9 cellular contexts compared by ENCODE assay signal in genomic region chr11:62552465-62552782, GRCh38. TPM values are rescaled to one million over a fixed set of nuclear protein-coding genes. Genes with fewer than 3 reads are reported as not detected.
A peak's percentile ranks its signal among the peaks of the same experiment; 100 is the strongest.
DNase-seq lines count a peak whose midpoint lies in the region; ATAC-seq and TF ChIP-seq lines count a peak whose summit lies in the region.
"Had no signal": no experiment of that assay in that cellular context is flagged by ENCODE, and none has a peak within 500 bp of the region (broad histone marks: within the 10 kb centered on the region; RNA-seq: fewer than 3 reads in every experiment).

No MANE protein-coding gene starts in this region.

- H3K27me3 ChIP-seq in esophagus muscularis mucosa (no peaks in the 10 kb centered on the region), psoas muscle (ENCODE audit: insufficient read depth in 3 of 3, low read length in 2 of 3) (no peaks in the 10 kb centered on the region)

- peak overlapping the region in 3 of 4 donors; percentile 40 to 49 (median 43) for H3K4me3 ChIP-seq in esophagus muscularis mucosa
- H3K4me3 ChIP-seq in psoas muscle: peak overlapping the region; percentile 54
- H3K4me3 ChIP-seq: HAP-1 had no signal

- peak overlapping the region; percentile 100 for H3K27ac ChIP-seq in RWPE1
- H3K27ac ChIP-seq in esophagus muscularis mucosa (replicated peaks in 1 of 4): peak overlapping the region; percentile 93 to 97 (median 95)
- peak overlapping the region; percentile 99 for H3K27ac ChIP-seq in psoas muscle

- peak; percentile 60 for DNase-seq in EL
- no peak for DNase-seq in RWPE1 (ENCODE audit: low spot score)
- DNase-seq in esophagus muscularis mucosa (ENCODE audit: extremely low spot score): no peak
- peak in 1 of 2 donors; percentile 70 for DNase-seq in psoas muscle
- DNase-seq in hippocampal formation (lab: John Stamatoyannopoulos, UW): no peak

- no peaks in the 10 kb centered on the region for H3K9me3 ChIP-seq in esophagus muscularis mucosa
- no peaks in the 10 kb centered on the region for H3K9me3 ChIP-seq in psoas muscle
- H3K9me3 ChIP-seq: HAP-1 had no signal

- TF ChIP-seq POLR2A in esophagus muscularis mucosa (IDR thresholded peaks at IDR 0.05; ENCODE audit: low read depth): no peak

- H3K36me3 ChIP-seq in esophagus muscularis mucosa (peaks cover 0 to 2% (median 0%) of the 10 kb centered on the region in 4 donors), psoas muscle (ENCODE audit: insufficient read depth in 1 of 2, low read depth in 1 of 2) (no peaks in the 10 kb centered on the region)

- POLR2A ChIA-PET in RWPE1 (lab: Yijun Ruan, JAX; ENCODE audit: low non-redundant PET): interaction anchor here (1.0 to 1.6 kb wide), 2 partner anchors 9 to 21 kb away, joined by 3 to 6 read pairs; partner anchors contain the start of gene EEF1G

- ATAC-seq in psoas muscle (no peak), HG03045 (IDR thresholded peaks at IDR 0.05; ENCODE audit: unreplicated experiment) (no peak), HG03095 (IDR thresholded peaks at IDR 0.05; ENCODE audit: unreplicated experiment) (no peak), HG03439 (IDR thresholded peaks at IDR 0.05; ENCODE audit: unreplicated experiment) (no peak)

- intact Hi-C loops in esophagus muscularis mucosa (cut with DNase I) (no loop called here), psoas muscle (cut with DNase I) (no loop called here)

- TF ChIP-seq CTCF in RWPE1 (conservative IDR thresholded peaks at IDR 0.05; ENCODE audit: low read depth) (no peak), esophagus muscularis mucosa (IDR thresholded peaks at IDR 0.05) (no peak), psoas muscle (IDR thresholded peaks at IDR 0.05) (no peak)

- WGBS in esophagus muscularis mucosa: 42% methylated on average over 4 of the region's 4 CpGs
- 24 to 48% (median 28%) methylated on average over 3 to 4 of the region's 4 CpGs for WGBS in psoas muscle, 3 donors

- CTCF ChIA-PET in RWPE1 (lab: Yijun Ruan, JAX): interaction anchor here (0.8 to 3.4 kb wide), 3 partner anchors 10 to 158 kb away, joined by 3 to 14 read pairs (median 6); no protein-coding TSS in a partner anchor

- TF ChIP-seq EP300 in esophagus muscularis mucosa (IDR thresholded peaks at IDR 0.05): no peak

- H3K4me1 ChIP-seq in esophagus muscularis mucosa (peaks cover 93 to 99% (median 98%) of the 10 kb centered on the region in 4 donors), psoas muscle (peaks cover 75% of the 10 kb centered on the region)

RNA-seq across cellular contexts. Expression of gene AHNAK, which starts 5.8 kb away (rescaled TPM):
- total RNA-seq in esophagus muscularis mucosa (1,000 to 10,000 TPM; 1,278 to 2,374 (median 1,866) TPM), psoas muscle (100 to 1,000 TPM; 376 to 679 (median 425) TPM)
- polyA plus RNA-seq in psoas muscle: 100 to 1,000 TPM in 2 of 3 donors, 10 to 100 TPM in 1; 93.5 to 227 (median 206) TPM

RNA-seq across cellular contexts. Expression of gene EEF1G, which starts 21.3 kb away (rescaled TPM):
- total RNA-seq in esophagus muscularis mucosa: 1,000 to 10,000 TPM; 1,068 to 1,537 (median 1,375) TPM
- 1,000 to 10,000 TPM; 1,137 to 1,954 (median 1,509) TPM for total RNA-seq in psoas muscle
- polyA plus RNA-seq in psoas muscle: 1,000 to 10,000 TPM; 1,687 to 2,356 (median 2,243) TPM

RNA-seq across cellular contexts. Expression of gene TUT1, which starts 38.9 kb away (rescaled TPM):
- total RNA-seq in esophagus muscularis mucosa (1 to 10 TPM; 4.2 to 8.0 (median 6.0) TPM), psoas muscle (10 to 100 TPM; 14.3 to 23.7 (median 19.6) TPM)
- polyA plus RNA-seq in psoas muscle: 10 to 100 TPM; 12.1 to 15.5 (median 12.7) TPM

RNA-seq across cellular contexts. Expression of gene MTA2, which starts 49.2 kb away (rescaled TPM):
- total RNA-seq in esophagus muscularis mucosa (10 to 100 TPM; 60.2 to 91.4 (median 88.3) TPM), psoas muscle (10 to 100 TPM; 20.0 to 32.5 (median 28.6) TPM)
- polyA plus RNA-seq in psoas muscle: 10 to 100 TPM; 18.4 to 27.1 (median 26.9) TPM
